14 cellular contexts compared by ENCODE assay signal in genomic region chr1:173853074-173853473, GRCh38. TPM values are rescaled to one million over a fixed set of nuclear protein-coding genes. Genes with fewer than 3 reads are reported as not detected.
DNase-seq lines count a peak whose midpoint lies in the region; ATAC-seq and TF ChIP-seq lines count a peak whose summit lies in the region.
"Had no signal": no experiment of that assay in that cellular context is flagged by ENCODE, and none has a peak within 500 bp of the region (broad histone marks: within the 10 kb centered on the region; RNA-seq: fewer than 3 reads in every experiment).

No MANE protein-coding gene starts in this region.

- H3K27ac ChIP-seq in IMR-90 (ENCODE audit: insufficient read depth, low read length) (peak overlapping the region; percentile 86), mesenchymal stem cell (ENCODE audit: low read length, poor library complexity, severe bottlenecking) (peak overlapping the region; percentile 50)
- H3K27ac ChIP-seq: BLaER1 treated with 17β-estradiol and CSF1 and Interleukin-3, amounts not matched to agents 10 nM and 100 nM; suprapubic skin had no signal

- H3K18ac ChIP-seq in IMR-90 (ENCODE audit: low read depth, low read length): peak overlapping the region; percentile 78
- peak overlapping the region; percentile 11 to 66 for H3K18ac ChIP-seq in mesenchymal stem cell (ENCODE audit: low read depth in 1 of 2, low read length in 2 of 2)

- peak overlapping the region; percentile 89 for H2AK5ac ChIP-seq in IMR-90 (ENCODE audit: low read depth, low read length)
- H2AK5ac ChIP-seq in mesenchymal stem cell (ENCODE audit: low read length, severe bottlenecking): peak overlapping the region; percentile 51

- H3K27me3 ChIP-seq in IMR-90 (ENCODE audit: control insufficient read depth, insufficient read depth, low read length): no peaks in the 10 kb centered on the region
- H3K27me3 ChIP-seq in mesenchymal stem cell (ENCODE audit: control insufficient read depth in 1 of 2, insufficient read depth in 1 of 2, low read length in 2 of 2): no peaks in the 10 kb centered on the region
- H3K27me3 ChIP-seq: BLaER1 treated with 17β-estradiol and CSF1 and Interleukin-3, amounts not matched to agents 10 nM and 100 nM; suprapubic skin had no signal

- H2BK5ac ChIP-seq in IMR-90 (ENCODE audit: low read depth, low read length, poor library complexity, severe bottlenecking) (peak overlapping the region; percentile 84), mesenchymal stem cell (ENCODE audit: low read depth, low read length, poor library complexity, severe bottlenecking) (no peak overlapping the region)

- POLR2A ChIA-PET in AG04449 (lab: Yijun Ruan, JAX): interaction anchor here (1.1 to 2.3 kb wide), 3 partner anchors 10 to 15 kb away, joined by 4 to 8 read pairs (median 5); partner anchors contain the start of genes GAS5 and ZBTB37
- POLR2A ChIA-PET in IMR-90 (lab: Charles Lee; ENCODE audit: unreplicated experiment): no interaction called here

- intact Hi-C loops in IMR-90 (cut with micrococcal nuclease): loop anchor here (1.0 kb wide), 1 partner anchor 29 kb away; the partner anchor contains the start of genes CENPL and DARS2

- DNase-seq in AG04449 (ENCODE audit: low read depth, low spot score) (peak; percentile 28), IMR-90 (peak; percentile 88), epithelial cell of esophagus (ENCODE audit: low read depth) (peak; percentile 68), mesenchymal stem cell (peak; percentile 93), NCI-H748 (lab: John Stamatoyannopoulos, UW; ENCODE audit: unreplicated experiment) (no peak), amygdala (lab: John Stamatoyannopoulos, UW) (no peak), NCI-H510A (lab: John Stamatoyannopoulos, UW) (no peak), HPDE6-E6E7 (ENCODE audit: extremely low spot score) (no peak)
- DNase-seq: activated T-cell treated with anti-CD3 and anti-CD28 coated beads, Interleukin-2, amount 50 U/mL, for 1 hour; NCI-H1694 treated with DMSO at 0.1 percent for 48 hours; nucleus accumbens; stimulated activated CD4-positive, alpha-beta T cell treated with anti-CD3 and anti-CD28 coated beads, Interleukin-4, amount 100 ng/mL, for 24 hours had no signal

- H2AK9ac ChIP-seq in IMR-90 (replicated peaks; ENCODE audit: low read depth, low read length, poor library complexity): no peak overlapping the region

- H4K8ac ChIP-seq in IMR-90 (ENCODE audit: low read depth in 2 of 2, low read length in 2 of 2) (peak overlapping the region; percentile 28 to 87; a peak in 3 of 4 replicates), mesenchymal stem cell (ENCODE audit: low read length) (peak overlapping the region; percentile 72)

- no peak for TF ChIP-seq RAD21 in IMR-90 (IDR thresholded peaks at IDR 0.05; ENCODE audit: low read length)

- H2AFZ ChIP-seq in IMR-90 (replicated peaks; ENCODE audit: low read length, poor library complexity): peak overlapping the region; percentile 17
- H2AFZ ChIP-seq in mesenchymal stem cell (ENCODE audit: low read depth, low read length): no peak overlapping the region

- in situ Hi-C loops in IMR-90 (cut with MboI; ENCODE audit: low sequenced_read_pairs): no loop called here

- peak overlapping the region in 1 of 2 experiments; percentile 71 for H2BK12ac ChIP-seq in mesenchymal stem cell (ENCODE audit: low read length in 2 of 2)

- H4K91ac ChIP-seq in IMR-90 (ENCODE audit: insufficient read depth, low read depth, low read length) (peak overlapping the region; percentile 51), mesenchymal stem cell (ENCODE audit: low read length) (no peak overlapping the region)

- peaks cover 3% of the 10 kb centered on the region; the same call in 1 of the 2 replicates for H4K20me1 ChIP-seq in IMR-90 (ENCODE audit: insufficient read depth, low read length)

- H3K14ac ChIP-seq in IMR-90 (replicated peaks; ENCODE audit: low read depth, low read length) (peak overlapping the region; percentile 62), mesenchymal stem cell (ENCODE audit: low read length in 2 of 2) (no peak overlapping the region)

- H3K9me1 ChIP-seq in IMR-90 (ENCODE audit: insufficient read depth, low read length): peaks cover 5% of the 10 kb centered on the region

- H3K4me3 ChIP-seq in AG04449 (ENCODE audit: low read depth, low read length) (no peak overlapping the region), IMR-90 (ENCODE audit: insufficient read depth, low read depth, low read length) (no peak overlapping the region), epithelial cell of esophagus (ENCODE audit: low read length) (no peak overlapping the region), mesenchymal stem cell (ENCODE audit: insufficient read depth in 1 of 2, low read depth in 1 of 2, low read length in 2 of 2) (no peak overlapping the region)
- H3K4me3 ChIP-seq: BLaER1 treated with 17β-estradiol and CSF1 and Interleukin-3, amounts not matched to agents 10 nM and 100 nM; suprapubic skin had no signal

- H3K23ac ChIP-seq in IMR-90 (ENCODE audit: low read depth, low read length) (peak overlapping the region; percentile 81; the same call in 1 of the 2 replicates), mesenchymal stem cell (ENCODE audit: low read length in 2 of 2) (no peak overlapping the region)

- CTCF ChIA-PET in AG04449 (lab: Yijun Ruan, JAX) (interaction anchor here (0.8 to 1.4 kb wide), 2 partner anchors 27 to 422 kb away, joined by 3 to 4 read pairs; no protein-coding TSS in a partner anchor), IMR-90 (lab: Yijun Ruan, JAX) (no interaction called here)

- peak overlapping the region; percentile 82 for H2BK20ac ChIP-seq in IMR-90 (ENCODE audit: low read depth, low read length)

- dilution Hi-C loops in IMR-90 (cut with HindIII; ENCODE audit: low sequenced_read_pairs, unreplicated experiment): no loop called here

- H3K36me3 ChIP-seq in IMR-90 (ENCODE audit: control insufficient read depth, insufficient read depth, low read length) (peaks cover 7% of the 10 kb centered on the region), mesenchymal stem cell (ENCODE audit: control insufficient read depth in 1 of 2, insufficient read depth in 2 of 2, low read depth in 1 of 2, low read length in 2 of 2) (peaks cover 7 to 71% of the 10 kb centered on the region in 2 experiments)

- peak; percentile 65 for ATAC-seq in IMR-90 (ENCODE audit: low read depth)

- BruUV-seq in IMR-90 (replicated peaks; lab: Mats Ljungman, UMichigan): no TSS peak

- H3K4me2 ChIP-seq in IMR-90 (ENCODE audit: low read depth, low read length): peak overlapping the region; percentile 52
- H3K4me2 ChIP-seq in mesenchymal stem cell (ENCODE audit: low read length, poor library complexity, severe bottlenecking): no peak overlapping the region
- H3K4me2 ChIP-seq: BLaER1 treated with 17β-estradiol and CSF1 and Interleukin-3, amounts not matched to agents 10 nM and 100 nM had no signal

- H3K4ac ChIP-seq in IMR-90 (ENCODE audit: low read depth, low read length): peak overlapping the region; percentile 72
- H3K4ac ChIP-seq in mesenchymal stem cell (ENCODE audit: low read depth in 1 of 2, low read length in 2 of 2): peak overlapping the region in 1 of 2 experiments; percentile 73

- WGBS in IMR-90 (ENCODE audit: extremely low coverage in 2 of 2, insufficient read length in 1 of 2), 2 experiments: no CpG with 5 or more reads among the region's 5 CpGs
- WGBS in mesenchymal stem cell: 0% methylated on average over 5 of the region's 5 CpGs

- peaks cover 8 to 34% of the 10 kb centered on the region in 2 experiments; a peak in 2 of 4 replicates for H3K79me1 ChIP-seq in IMR-90 (ENCODE audit: low read depth in 1 of 2, low read length in 2 of 2)
- peaks cover 4% of the 10 kb centered on the region for H3K79me1 ChIP-seq in mesenchymal stem cell (replicated peaks; ENCODE audit: low read length, poor library complexity, severe bottlenecking)

- H2BK15ac ChIP-seq in IMR-90 (ENCODE audit: low read depth, low read length): peak overlapping the region; percentile 53; the same call in 2 of the 3 replicates
- peak overlapping the region; percentile 74 for H2BK15ac ChIP-seq in mesenchymal stem cell (ENCODE audit: low read depth, poor library complexity, severe bottlenecking)

- no peak for TF ChIP-seq POLR2A in IMR-90 (IDR thresholded peaks at IDR 0.05; ENCODE audit: low read depth, low read length)

- H4K5ac ChIP-seq in IMR-90 (ENCODE audit: low read depth, low read length): peak overlapping the region; percentile 58; the same call in 1 of the 2 replicates

- H3K9me3 ChIP-seq in IMR-90 (ENCODE audit: control insufficient read depth, insufficient read depth, low read length) (no peaks in the 10 kb centered on the region), mesenchymal stem cell (ENCODE audit: control insufficient read depth, low read length) (no peaks in the 10 kb centered on the region)
- H3K9me3 ChIP-seq: BLaER1 treated with 17β-estradiol and CSF1 and Interleukin-3, amounts not matched to agents 10 nM and 100 nM; suprapubic skin had no signal

- no peak for TF ChIP-seq CTCF in AG04449 (IDR thresholded peaks at IDR 0.05; ENCODE audit: insufficient read depth, low read length, missing control alignments)
- TF ChIP-seq CTCF in IMR-90 (conservative IDR thresholded peaks at IDR 0.05; ENCODE audit: low read depth, low read length): no peak
- TF ChIP-seq CTCF in epithelial cell of esophagus (IDR thresholded peaks at IDR 0.05; ENCODE audit: insufficient read depth, low read depth, low read length, missing control alignments): no peak

- peak overlapping the region; percentile 25 for H3K56ac ChIP-seq in IMR-90 (ENCODE audit: extremely low read depth, insufficient read depth, low read length)

- peaks cover 18% of the 10 kb centered on the region for H3K4me1 ChIP-seq in IMR-90 (ENCODE audit: control insufficient read depth, insufficient read depth, low read length)
- H3K4me1 ChIP-seq in mesenchymal stem cell (ENCODE audit: control insufficient read depth, insufficient read depth, low read depth, low read length): peaks cover 2% of the 10 kb centered on the region
- H3K4me1 ChIP-seq: BLaER1 treated with 17β-estradiol and CSF1 and Interleukin-3, amounts not matched to agents 10 nM and 100 nM; suprapubic skin had no signal

- H3K9ac ChIP-seq in IMR-90 (ENCODE audit: low read depth, low read length): no peak overlapping the region
- H3K9ac ChIP-seq in mesenchymal stem cell (ENCODE audit: low read length): no peak overlapping the region
- H3K9ac ChIP-seq: BLaER1 treated with 17β-estradiol and CSF1 and Interleukin-3, amounts not matched to agents 10 nM and 100 nM had no signal

- H2BK120ac ChIP-seq in IMR-90 (ENCODE audit: low read depth, low read length) (peak overlapping the region; percentile 93), mesenchymal stem cell (ENCODE audit: low read depth, low read length) (peak overlapping the region; percentile 44)

RNA-seq across cellular contexts. Expression of gene GAS5, which starts 14.7 kb away (rescaled TPM):
- 380 and 450 TPM in 2 replicates for total RNA-seq in IMR-90 (2012; rRNA removed)
- polyA plus RNA-seq in IMR-90 (2012; rRNA removed): 561 and 737 TPM in 2 replicates
- 218 and 390 TPM in 2 replicates for polyA plus RNA-seq in IMR-90 (2012; cell fraction: cytosol; rRNA removed)
- polyA plus RNA-seq in IMR-90 (2012; cell fraction: nucleus; rRNA removed; ENCODE audit: low replicate concordance): 299 and 1,751 TPM in 2 replicates
- polyA plus RNA-seq in mesenchymal stem cell (2013, experiment 1 of 2): 541 TPM
- 551 TPM for polyA plus RNA-seq in mesenchymal stem cell (2013, experiment 2 of 2)

RNA-seq across cellular contexts. Expression of gene ZBTB37, which starts 15.1 kb away (rescaled TPM):
- total RNA-seq in IMR-90 (2012; rRNA removed): 9.7 and 13.1 TPM in 2 replicates
- polyA plus RNA-seq in IMR-90 (2012; rRNA removed): 0.92 and 1.0 TPM in 2 replicates
- 0.09 and 0.22 TPM in 2 replicates for polyA plus RNA-seq in IMR-90 (2012; cell fraction: cytosol; rRNA removed)
- polyA plus RNA-seq in IMR-90 (2012; cell fraction: nucleus; rRNA removed; ENCODE audit: low replicate concordance): 0.94 and 2.9 TPM in 2 replicates
- polyA plus RNA-seq in mesenchymal stem cell (2013, experiment 1 of 2): 1.6 TPM
- 1.5 TPM for polyA plus RNA-seq in mesenchymal stem cell (2013, experiment 2 of 2)

RNA-seq across cellular contexts. Expression of gene CENPL, which starts 28.4 kb away (rescaled TPM):
- 21.1 and 21.9 TPM in 2 replicates for total RNA-seq in IMR-90 (2012; rRNA removed)
- polyA plus RNA-seq in IMR-90 (2012; rRNA removed): 4.8 and 6.3 TPM in 2 replicates
- polyA plus RNA-seq in IMR-90 (2012; cell fraction: cytosol; rRNA removed): 1.1 and 1.4 TPM in 2 replicates
- polyA plus RNA-seq in IMR-90 (2012; cell fraction: nucleus; rRNA removed; ENCODE audit: low replicate concordance): 0.88 and 3.3 TPM in 2 replicates
- 5.0 TPM for polyA plus RNA-seq in mesenchymal stem cell (2013, experiment 1 of 2)
- 5.5 TPM for polyA plus RNA-seq in mesenchymal stem cell (2013, experiment 2 of 2)

RNA-seq across cellular contexts. Expression of gene DARS2, which starts 28.6 kb away (rescaled TPM):
- total RNA-seq in IMR-90 (2012; rRNA removed): 18.8 and 22.8 TPM in 2 replicates
- polyA plus RNA-seq in IMR-90 (2012; rRNA removed): 13.1 and 14.8 TPM in 2 replicates
- 4.6 and 11.0 TPM in 2 replicates for polyA plus RNA-seq in IMR-90 (2012; cell fraction: cytosol; rRNA removed)
- 2.7 and 11.4 TPM in 2 replicates for polyA plus RNA-seq in IMR-90 (2012; cell fraction: nucleus; rRNA removed; ENCODE audit: low replicate concordance)
- polyA plus RNA-seq in mesenchymal stem cell (2013, experiment 1 of 2): 14.4 TPM
- 13.3 TPM for polyA plus RNA-seq in mesenchymal stem cell (2013, experiment 2 of 2)

Comparison
In these comparisons a context has a peak if more than half of its experiments do, and no peak if none do; other contexts are left out.
1. DNase-seq: peak in AG04449 (single experiment), IMR-90 (single experiment), epithelial cell of esophagus (single experiment) and mesenchymal stem cell (single experiment); none in NCI-H748 (single experiment), amygdala (0 of 56), NCI-H510A (single experiment) and HPDE6-E6E7 (single experiment).